ENCODE assay signal across 8 cellular contexts in genomic region chr13:40790232-40790631, GRCh38. TPM values are rescaled to one million over a fixed set of nuclear protein-coding genes. Genes with fewer than 3 reads are reported as not detected.
DNase-seq lines count a peak whose midpoint lies in the region; ATAC-seq and TF ChIP-seq lines count a peak whose summit lies in the region.

No MANE protein-coding gene starts in this region.

- CTCF ChIA-PET in activated B cell treated with CpG ODN at 0.5 μM for 24 hours (lab: Charles Lee) = interaction anchor here (1.2 to 1.3 kb wide), 2 partner anchors 13 to 131 kb away, joined by 5 to 6 read pairs; no protein-coding TSS in a partner anchor

- H3K9me3 ChIP-seq in iPS-15b (ENCODE audit: control insufficient read depth, insufficient read depth, low read length) (no peaks in the 10 kb centered on the region), subcutaneous abdominal adipose tissue (ENCODE audit: control insufficient read depth in 5 of 5, low read length in 5 of 5) (no peaks in the 10 kb centered on the region)

- peak overlapping the region; percentile 71 for H3K4me3 Mint-ChIP-seq in T-helper 2 cell treated with Interferon-gamma antibody and Interleukin-4, amounts not matched to agents 5 μg/mL and 100 μg/mL, for 36 hours
- peak overlapping the region; percentile 83 for H3K4me3 Mint-ChIP-seq in activated B cell treated with CpG ODN at 0.5 μM for 24 hours

- H3K4me1 ChIP-seq in iPS-15b (ENCODE audit: control insufficient read depth, insufficient read depth, low read length) (peaks cover 2% of the 10 kb centered on the region), subcutaneous abdominal adipose tissue (ENCODE audit: control insufficient read depth in 5 of 5, insufficient read depth in 5 of 5, low read length in 5 of 5) (peaks cover 0 to 13% (median 12%) of the 10 kb centered on the region in 5 donors)

- H3K27ac ChIP-seq in subcutaneous abdominal adipose tissue (ENCODE audit: low read depth, low read length) = peak overlapping the region; percentile 62

- intact Hi-C loops in activated B cell treated with CpG ODN at 0.5 μM for 24 hours (cut with micrococcal nuclease) = no loop called here

- TF ChIP-seq CTCF in activated B cell treated with CpG ODN at 0.5 μM for 24 hours (IDR thresholded peaks at IDR 0.05) = no peak

- H3K36me3 ChIP-seq in iPS-15b (ENCODE audit: control insufficient read depth, insufficient read depth, low read length) = no peaks in the 10 kb centered on the region
- peaks cover 0 to 7% (median 2%) of the 10 kb centered on the region in 5 donors for H3K36me3 ChIP-seq in subcutaneous abdominal adipose tissue (ENCODE audit: control insufficient read depth in 5 of 5, insufficient read depth in 5 of 5, low read length in 5 of 5)

- peaks cover 9% of the 10 kb centered on the region for H3K36me3 Mint-ChIP-seq in T-helper 2 cell treated with Interferon-gamma antibody and Interleukin-4, amounts not matched to agents 5 μg/mL and 100 μg/mL, for 36 hours (ENCODE audit: low read depth)
- peaks cover 2% of the 10 kb centered on the region for H3K36me3 Mint-ChIP-seq in activated B cell treated with CpG ODN at 0.5 μM for 24 hours (ENCODE audit: low read depth)

- POLR2A ChIA-PET in activated B cell treated with CpG ODN at 0.5 μM for 24 hours (lab: Charles Lee) = interaction anchor here (0.6 to 2.6 kb wide), 4 partner anchors 8 to 270 kb away, joined by 4 to 16 read pairs (median 10); no protein-coding TSS in a partner anchor

- peaks cover 28% of the 10 kb centered on the region for H3K4me1 Mint-ChIP-seq in T-helper 2 cell treated with Interferon-gamma antibody and Interleukin-4, amounts not matched to agents 5 μg/mL and 100 μg/mL, for 36 hours (ENCODE audit: low read depth)
- peaks cover 9% of the 10 kb centered on the region for H3K4me1 Mint-ChIP-seq in activated B cell treated with CpG ODN at 0.5 μM for 24 hours

- TF ChIP-seq POLR2A in erythroblast (IDR thresholded peaks at IDR 0.05; ENCODE audit: low read length) = no peak

- H3K27me3 ChIP-seq in iPS-15b (ENCODE audit: control insufficient read depth, insufficient read depth, low read length) (no peaks in the 10 kb centered on the region), subcutaneous abdominal adipose tissue (ENCODE audit: control insufficient read depth in 5 of 5, insufficient read depth in 4 of 5, low read length in 5 of 5) (no peaks in the 10 kb centered on the region)

- no peak for DNase-seq in T-helper 2 cell treated with Interferon-gamma antibody and Interleukin-4, amounts not matched to agents 5 μg/mL and 100 μg/mL, for 36 hours (ENCODE audit: low spot score)
- DNase-seq in T-helper 2 cell (no peak), activated B cell treated with CpG ODN at 0.5 μM for 24 hours (no peak), NCI-H187 treated with DMSO at 0.1 percent for 48 hours (lab: John Stamatoyannopoulos, UW) (no peak), erythroblast (lab: John Stamatoyannopoulos, UW) (no peak)

- H3K27me3 Mint-ChIP-seq in T-helper 2 cell treated with Interferon-gamma antibody and Interleukin-4, amounts not matched to agents 5 μg/mL and 100 μg/mL, for 36 hours (ENCODE audit: low read depth) = no peaks in the 10 kb centered on the region
- no peaks in the 10 kb centered on the region for H3K27me3 Mint-ChIP-seq in activated B cell treated with CpG ODN at 0.5 μM for 24 hours

- peak overlapping the region; percentile 32 for H3K9ac ChIP-seq in iPS-15b (ENCODE audit: low read depth, low read length)
- H3K9ac ChIP-seq in subcutaneous abdominal adipose tissue (ENCODE audit: low read length in 5 of 5) = peak overlapping the region; percentile 16 to 83 (median 73)

- no peak for ATAC-seq in activated B cell treated with CpG ODN at 0.5 μM for 24 hours (ENCODE audit: low read depth)
- no peak for ATAC-seq in HG02763 (IDR thresholded peaks at IDR 0.05; ENCODE audit: unreplicated experiment)

- H3K27ac Mint-ChIP-seq in T-helper 2 cell treated with Interferon-gamma antibody and Interleukin-4, amounts not matched to agents 5 μg/mL and 100 μg/mL, for 36 hours = no peak overlapping the region
- peak overlapping the region; percentile 53 for H3K27ac Mint-ChIP-seq in activated B cell treated with CpG ODN at 0.5 μM for 24 hours

- no peaks in the 10 kb centered on the region for H3K9me3 Mint-ChIP-seq in T-helper 2 cell treated with Interferon-gamma antibody and Interleukin-4, amounts not matched to agents 5 μg/mL and 100 μg/mL, for 36 hours
- no peaks in the 10 kb centered on the region for H3K9me3 Mint-ChIP-seq in activated B cell treated with CpG ODN at 0.5 μM for 24 hours

- peak overlapping the region; percentile 36 for H3K4me3 ChIP-seq in iPS-15b (ENCODE audit: low read depth, low read length)
- H3K4me3 ChIP-seq in subcutaneous abdominal adipose tissue (ENCODE audit: low read depth in 1 of 5, low read length in 5 of 5) = peak overlapping the region; percentile 67 to 84 (median 79)

RNA-seq across cellular contexts. Expression of gene SLC25A15, which starts 0.8 kb away (rescaled TPM):
- 4.6 and 4.9 TPM in 2 replicates for total RNA-seq in activated B cell treated with CpG ODN at 0.5 μM for 24 hours

RNA-seq across cellular contexts. Expression of gene MRPS31, which starts 19.2 kb away (rescaled TPM):
- 29.4 and 30.5 TPM in 2 replicates for total RNA-seq in activated B cell treated with CpG ODN at 0.5 μM for 24 hours
